13 cellular contexts compared by ENCODE assay signal in the genomic region with DNA sequence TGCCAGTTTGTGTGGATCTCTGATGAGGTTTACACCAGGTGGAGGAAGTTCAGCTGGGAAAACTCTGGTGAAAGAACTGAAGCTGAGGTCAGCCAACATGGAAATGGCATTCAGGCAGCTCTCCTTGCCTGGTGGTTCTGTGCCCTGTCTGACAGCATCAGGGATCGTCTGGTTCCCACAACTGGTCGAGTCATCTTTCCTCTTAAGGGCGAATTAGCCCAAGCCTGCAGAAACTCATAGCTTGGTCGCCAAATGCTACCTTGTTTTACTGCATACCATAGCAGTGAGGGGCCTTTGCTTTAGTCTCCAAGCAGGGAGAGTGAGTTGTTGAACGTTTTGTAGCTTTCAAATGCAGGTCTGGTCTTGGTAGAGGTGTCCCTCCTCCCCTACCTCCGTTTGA. TPM values are rescaled to one million over a fixed set of nuclear protein-coding genes. Genes with fewer than 3 reads are reported as not detected.
DNase-seq lines count a peak whose midpoint lies in the region; ATAC-seq, FAIRE-seq and TF ChIP-seq lines count a peak whose summit lies in the region.
"Had no signal": no experiment of that assay in that cellular context is flagged by ENCODE, and none has a peak within 500 bp of the region (broad histone marks: within the 10 kb centered on the region; RNA-seq: fewer than 3 reads in every experiment).

No MANE protein-coding gene starts in this region.

- TF ChIP-seq POLR2A in HepG2 (IDR thresholded peaks at IDR 0.05; ENCODE audit: insufficient read depth in 1 of 2, low read depth in 2 of 2, low read length in 2 of 2) (no peak), esophagus muscularis mucosa (IDR thresholded peaks at IDR 0.05; ENCODE audit: low read depth) (no peak)

- DNase-seq in astrocyte of the spinal cord (ENCODE audit: low read depth, low spot score) (peak; percentile 30), HepG2 (ENCODE audit: low spot score) (no peak), NAMALWA (ENCODE audit: low spot score) (no peak), NCI-H1048 (lab: John Stamatoyannopoulos, UW) (no peak), esophagus muscularis mucosa (ENCODE audit: extremely low spot score) (no peak), aorta (no peak)
- DNase-seq: erythroblast, GDM1, NCI-H187, T-cell had no signal

- peaks cover 2 to 95% (median 62%) of the 10 kb centered on the region in 11 experiments; a peak in 17 of 22 replicates for H4K20me1 ChIP-seq in BLaER1 treated with 17β-estradiol and CSF1 and Interleukin-3, amounts not matched to agents 10 nM and 100 nM
- no peaks in the 10 kb centered on the region; the same call in 1 of the 2 replicates for H4K20me1 ChIP-seq in HepG2 (ENCODE audit: insufficient read depth, low read length)

- H3K9me3 ChIP-seq in BLaER1 treated with 17β-estradiol and CSF1 and Interleukin-3, amounts not matched to agents 10 nM and 100 nM (replicated peaks in 1 of 11): no peaks in the 10 kb centered on the region
- H3K9me3 ChIP-seq in HUES48 (ENCODE audit: control insufficient read depth, insufficient read depth, low read length): no peaks in the 10 kb centered on the region
- no peaks in the 10 kb centered on the region for H3K9me3 ChIP-seq in HepG2 (ENCODE audit: low read length)
- H3K9me3 ChIP-seq in esophagus muscularis mucosa: no peaks in the 10 kb centered on the region
- H3K9me3 ChIP-seq in aorta (ENCODE audit: control insufficient read depth, low read length): no peaks in the 10 kb centered on the region

- no peak overlapping the region for H2AFZ ChIP-seq in HepG2 (ENCODE audit: low read length)

- peaks cover 47 to 60% (median 57%) of the 10 kb centered on the region in 10 experiments for H3K4me1 ChIP-seq in BLaER1 treated with 17β-estradiol and CSF1 and Interleukin-3, amounts not matched to agents 10 nM and 100 nM
- H3K4me1 ChIP-seq in HUES48 (ENCODE audit: control insufficient read depth, insufficient read depth, low read length) (no peaks in the 10 kb centered on the region; the same call in 1 of the 2 replicates), HepG2 (ENCODE audit: insufficient read depth, low read length) (no peaks in the 10 kb centered on the region), esophagus muscularis mucosa (peaks cover 0 to 10% (median 0%) of the 10 kb centered on the region in 4 donors), aorta (ENCODE audit: control insufficient read depth in 1 of 2, insufficient read depth in 2 of 2, low read length in 2 of 2) (no peaks in the 10 kb centered on the region)

- intact Hi-C loops in HepG2 (cut with micrococcal nuclease; ENCODE audit: unreplicated experiment) (no loop called here), esophagus muscularis mucosa (cut with DNase I) (no loop called here), aorta (cut with DNase I) (no loop called here)

- WGBS in HepG2 (ENCODE audit: low lambda C conversion rate): 16% methylated on average over 6 of the region's 6 CpGs
- WGBS in esophagus muscularis mucosa: 56% methylated on average over 6 of the region's 6 CpGs
- WGBS in aorta, 2 donors: 44 to 51% methylated on average over 6 of the region's 6 CpGs

- TF ChIP-seq EP300 in HepG2 (IDR thresholded peaks at IDR 0.05; ENCODE audit: low read depth in 2 of 2, low read length in 2 of 2) (no peak), HepG2 (CRISPR knock-in tag; IDR thresholded peaks at IDR 0.05; ENCODE audit: borderline replicate concordance) (no peak), esophagus muscularis mucosa (IDR thresholded peaks at IDR 0.05) (no peak)

- in situ Hi-C loops in astrocyte of the spinal cord (cut with HindIII; ENCODE audit: low sequenced_read_pairs) (no loop called here), HepG2 (cut with HindIII; ENCODE audit: extremely low pct_ligation_motif_present, low pct_unique_long_range_greater_than_20kb) (no loop called here)

- peak overlapping the region in 9 of 11 experiments; percentile 1 to 98 (median 49); a peak in 14 of 22 replicates for H3K4me2 ChIP-seq in BLaER1 treated with 17β-estradiol and CSF1 and Interleukin-3, amounts not matched to agents 10 nM and 100 nM
- no peak overlapping the region for H3K4me2 ChIP-seq in HepG2 (ENCODE audit: low read depth, low read length)

- FAIRE-seq in HepG2 (lab: Jason Lieb, UNC): no peak

- CTCF ChIA-PET in HepG2 (lab: Yijun Ruan, JAX; ENCODE audit: low intra/inter-chr PET ratio, low total read pairs): no interaction called here

- no peak overlapping the region for H3K4me3 ChIP-seq in BLaER1 treated with 17β-estradiol and CSF1 and Interleukin-3, amounts not matched to agents 10 nM and 100 nM
- H3K4me3 ChIP-seq in HUES48 (ENCODE audit: low read depth, low read length) (no peak overlapping the region), astrocyte of the spinal cord (ENCODE audit: low read depth, low read length) (no peak overlapping the region), HepG2 (replicated peaks in 1 of 3; ENCODE audit: insufficient read depth in 1 of 3, low read depth in 2 of 3, low read length in 3 of 3) (no peak overlapping the region), esophagus muscularis mucosa (no peak overlapping the region), aorta (ENCODE audit: low read length in 2 of 2) (no peak overlapping the region)
- H3K4me3 ChIP-seq: cardiac muscle cell had no signal

- no peak for TF ChIP-seq RAD21 in HepG2 (CRISPR knock-in tag; IDR thresholded peaks at IDR 0.05)

- no peaks in the 10 kb centered on the region for H3K79me2 ChIP-seq in HepG2 (ENCODE audit: insufficient read depth, low read length)

- no peak overlapping the region for H3K27ac ChIP-seq in BLaER1 treated with 17β-estradiol and CSF1 and Interleukin-3, amounts not matched to agents 10 nM and 100 nM
- peak overlapping the region; percentile 29 for H3K27ac ChIP-seq in HUES48 (ENCODE audit: low read depth, low read length)
- H3K27ac ChIP-seq in HepG2 (ENCODE audit: extremely low read length, insufficient read depth, low read length): no peak overlapping the region
- no peak overlapping the region for H3K27ac ChIP-seq in esophagus muscularis mucosa (replicated peaks in 1 of 4)
- no peak overlapping the region for H3K27ac ChIP-seq in aorta (ENCODE audit: low read depth in 1 of 2, low read length in 2 of 2)
- H3K27ac ChIP-seq: cardiac muscle cell had no signal

- BruUV-seq in HepG2 (replicated peaks; lab: Mats Ljungman, UMichigan): no TSS peak

- no peak for TF ChIP-seq CTCF in astrocyte of the spinal cord (IDR thresholded peaks at IDR 0.05; ENCODE audit: low read depth, low read length)
- TF ChIP-seq CTCF in HepG2 (CRISPR knock-in tag; IDR thresholded peaks at IDR 0.05): no peak
- no peak for TF ChIP-seq CTCF in esophagus muscularis mucosa (IDR thresholded peaks at IDR 0.05)

- no peaks in the 10 kb centered on the region for H3K27me3 ChIP-seq in BLaER1 treated with 17β-estradiol and CSF1 and Interleukin-3, amounts not matched to agents 10 nM and 100 nM
- H3K27me3 ChIP-seq in HUES48 (ENCODE audit: control insufficient read depth, insufficient read depth, low read length) (peaks cover 13% of the 10 kb centered on the region), HepG2 (ENCODE audit: control insufficient read depth in 1 of 2, insufficient read depth in 2 of 2, low read length in 2 of 2) (peaks cover 0 to 36% of the 10 kb centered on the region in 2 experiments; a peak in 2 of 5 replicates), esophagus muscularis mucosa (peaks cover 0 to 14% (median 0%) of the 10 kb centered on the region in 4 donors), aorta (ENCODE audit: control insufficient read depth in 1 of 2, insufficient read depth in 2 of 2, low read length in 1 of 2) (no peaks in the 10 kb centered on the region)
- H3K27me3 ChIP-seq: cardiac muscle cell had no signal

- ATAC-seq in HepG2 (peak; percentile 31; the same call in 2 of the 3 replicates), aorta (ENCODE audit: low FRiP score) (no peak)
- ATAC-seq: T-cell had no signal

- peaks cover 38 to 67% (median 57%) of the 10 kb centered on the region in 11 experiments for H3K36me3 ChIP-seq in BLaER1 treated with 17β-estradiol and CSF1 and Interleukin-3, amounts not matched to agents 10 nM and 100 nM
- H3K36me3 ChIP-seq in HUES48 (ENCODE audit: control insufficient read depth, insufficient read depth, low read length): no peaks in the 10 kb centered on the region
- H3K36me3 ChIP-seq in HepG2 (replicated peaks in 1 of 2; ENCODE audit: control insufficient read depth in 1 of 2, insufficient read depth in 2 of 2, low read length in 2 of 2): no peaks in the 10 kb centered on the region
- H3K36me3 ChIP-seq in esophagus muscularis mucosa: no peaks in the 10 kb centered on the region
- no peaks in the 10 kb centered on the region for H3K36me3 ChIP-seq in aorta (ENCODE audit: control insufficient read depth in 1 of 2, insufficient read depth in 2 of 2, low read length in 1 of 2)
- H3K36me3 ChIP-seq: cardiac muscle cell had no signal

- POLR2A ChIA-PET in HepG2 (lab: Yijun Ruan, JAX): no interaction called here

- H3K9ac ChIP-seq in BLaER1 treated with 17β-estradiol and CSF1 and Interleukin-3, amounts not matched to agents 10 nM and 100 nM: no peak overlapping the region
- H3K9ac ChIP-seq in HUES48 (ENCODE audit: low read depth, low read length) (no peak overlapping the region), HepG2 (ENCODE audit: insufficient read depth, low read depth, low read length) (no peak overlapping the region)

RNA-seq across cellular contexts. Expression of a gene that starts 7.2 kb away (rescaled TPM):
- total RNA-seq in HepG2 (2016; rRNA removed; fragmentation: Illumina TruSeq; extraction: Trizol) (0.13 TPM in 1 of 2 replicates, not detected in the other), esophagus muscularis mucosa (10 to 100 TPM in 2 of 4 donors, 1 to 10 TPM in 2; 7.1 to 11.3 (median 9.9) TPM), aorta (10 to 100 TPM; 21.2 to 48.4 TPM)
- total RNA-seq in HepG2 (2016; cell fraction: cytosol; rRNA removed; fragmentation: Illumina TruSeq; extraction: Trizol; ENCODE audit: low read depth): under 0.01 TPM in 1 of 2 replicates, not detected in the other
- 0.06 TPM in 1 of 2 replicates, not detected in the other for total RNA-seq in HepG2 (2016; cell fraction: insoluble cytoplasmic fraction; rRNA removed; fragmentation: Illumina TruSeq; extraction: Trizol)
- total RNA-seq in HepG2 (2016; cell fraction: membrane; rRNA removed; fragmentation: Illumina TruSeq; extraction: Trizol): not detected in 2 replicates
- total RNA-seq in HepG2 (2016; cell fraction: nucleus; rRNA removed; fragmentation: Illumina TruSeq; extraction: Trizol): not detected in 2 replicates
- polyA plus RNA-seq in HepG2 (2011; rRNA removed) (0.18 and 0.63 TPM in 2 replicates), aorta (1 to 10 TPM; 2.5 to 3.0 TPM)
- polyA plus RNA-seq in HepG2 (2011; cell fraction: cytosol; rRNA removed): 0.31 and 0.46 TPM in 2 replicates
- polyA plus RNA-seq in HepG2 (2011; cell fraction: nucleus; rRNA removed): 1.1 and 2.2 TPM in 2 replicates
- 1.6 and 2.5 TPM in 2 replicates for polyA plus RNA-seq in HepG2 (2012)
- not detected in 2 replicates for polyA plus RNA-seq in HepG2 (2016; cell fraction: cytosol; fragmentation: Illumina TruSeq; extraction: Trizol; ENCODE audit: low read depth)
- not detected in 2 replicates for polyA plus RNA-seq in HepG2 (2016; cell fraction: insoluble cytoplasmic fraction; fragmentation: Illumina TruSeq; extraction: Trizol; ENCODE audit: low read depth)
- polyA plus RNA-seq in HepG2 (2016; cell fraction: membrane; fragmentation: Illumina TruSeq; extraction: Trizol; ENCODE audit: low read depth): not detected in 2 replicates
- not detected in 2 replicates for polyA plus RNA-seq in HepG2 (2016; cell fraction: nucleus; fragmentation: Illumina TruSeq; extraction: Trizol; ENCODE audit: insufficient read depth, low read depth)
- 4.0 and 7.0 TPM in 2 replicates for polyA minus RNA-seq in HepG2 (2011; rRNA and poly(A)+ RNA removed; ENCODE audit: low replicate concordance)
- not detected in 2 replicates for polyA minus RNA-seq in HepG2 (2011; cell fraction: cytosol; rRNA and poly(A)+ RNA removed)
- polyA minus RNA-seq in HepG2 (2011; cell fraction: nucleus; rRNA and poly(A)+ RNA removed): 1.1 and 2.3 TPM in 2 replicates
